ENCODE assay signal across 23 cellular contexts in genomic region chr1:154923695-154924094, GRCh38.
"Had no signal": no experiment of that assay in that cellular context is flagged by ENCODE, and none has a peak within 500 bp of the region (broad histone marks: within the 10 kb centered on the region; RNA-seq: fewer than 3 reads in every experiment).

No MANE protein-coding gene starts in this region.

- ATAC-seq: activated CD4-positive, alpha-beta T cell treated with anti-CD3 and anti-CD28 coated beads for 36 hours; HepG2; PC-3 had no signal

- H3K27ac ChIP-seq: WERI-Rb-1 had no signal

- H3K9me3 Mint-ChIP-seq: activated CD4-positive, alpha-beta memory T cell treated with anti-CD3 and anti-CD28 coated beads, Interleukin-2, amount 10 ng/mL, durations not matched to agents 7 days and 5 days; activated naive CD4-positive, alpha-beta T cell treated with anti-CD3 and anti-CD28 coated beads, Interleukin-2, amount 10 ng/mL, durations not matched to agents 7 days and 5 days; brain; central memory CD8-positive, alpha-beta T cell; T-helper 1 cell treated with Interleukin-12 subunit alpha and Interleukin-12 subunit beta and Interleukin-4 antibody, amounts not matched to agents 30 μg/mL and 1 μg/mL, for 36 hours had no signal

- FAIRE-seq: astrocyte, HepG2, RCC 7860 had no signal

- DNase-seq: activated CD4-positive, alpha-beta memory T cell treated with anti-CD3 and anti-CD28 coated beads, Interleukin-2, amount 10 ng/mL, durations not matched to agents 7 days and 5 days; activated CD4-positive, alpha-beta T cell treated with anti-CD3 and anti-CD28 coated beads for 36 hours; activated CD4-positive, alpha-beta T cell treated with anti-CD3 and anti-CD28 coated beads, Interleukin-2, amount 50 U/mL, for 1 hour; activated gamma-delta T cell treated with Interleukin-2 at 50 U/mL for 16 hours; activated naive CD4-positive, alpha-beta T cell treated with anti-CD3 and anti-CD28 coated beads, Interleukin-2, amount 10 ng/mL, durations not matched to agents 7 days and 5 days; activated T-cell treated with anti-CD3 and anti-CD28 coated beads for 4 hours; amygdala; MM.1S; NCI-H1105; NCI-H1436 treated with DMSO at 0.1 percent for 48 hours; NCI-H187; NCI-H2081; NCI-H510A treated with DMSO at 0.1 percent for 48 hours; NCI-H69; PC-3; SHP77 treated with DMSO at 0.1 percent for 48 hours; WERI-Rb-1 had no signal

- H3K4me3 Mint-ChIP-seq: activated CD4-positive, alpha-beta memory T cell treated with anti-CD3 and anti-CD28 coated beads, Interleukin-2, amount 10 ng/mL, durations not matched to agents 7 days and 5 days; activated CD4-positive, alpha-beta T cell treated with anti-CD3 and anti-CD28 coated beads for 36 hours; activated naive CD4-positive, alpha-beta T cell treated with anti-CD3 and anti-CD28 coated beads, Interleukin-2, amount 10 ng/mL, durations not matched to agents 7 days and 5 days; brain; central memory CD8-positive, alpha-beta T cell; T-helper 1 cell treated with Interleukin-12 subunit alpha and Interleukin-12 subunit beta and Interleukin-4 antibody, amounts not matched to agents 30 μg/mL and 1 μg/mL, for 36 hours had no signal

- H3K27ac Mint-ChIP-seq: activated CD4-positive, alpha-beta memory T cell treated with anti-CD3 and anti-CD28 coated beads, Interleukin-2, amount 10 ng/mL, durations not matched to agents 7 days and 5 days; activated CD4-positive, alpha-beta T cell treated with anti-CD3 and anti-CD28 coated beads for 36 hours; activated naive CD4-positive, alpha-beta T cell treated with anti-CD3 and anti-CD28 coated beads, Interleukin-2, amount 10 ng/mL, durations not matched to agents 7 days and 5 days; brain; T-helper 1 cell treated with Interleukin-12 subunit alpha and Interleukin-12 subunit beta and Interleukin-4 antibody, amounts not matched to agents 30 μg/mL and 1 μg/mL, for 36 hours had no signal

- H3K27me3 Mint-ChIP-seq: activated CD4-positive, alpha-beta memory T cell treated with anti-CD3 and anti-CD28 coated beads, Interleukin-2, amount 10 ng/mL, durations not matched to agents 7 days and 5 days; activated CD4-positive, alpha-beta T cell treated with anti-CD3 and anti-CD28 coated beads for 36 hours; activated naive CD4-positive, alpha-beta T cell treated with anti-CD3 and anti-CD28 coated beads, Interleukin-2, amount 10 ng/mL, durations not matched to agents 7 days and 5 days; central memory CD8-positive, alpha-beta T cell had no signal

- H3K4me1 Mint-ChIP-seq: brain had no signal
